Comparison of ENCODE assay signal across 8 cellular contexts in the genomic region with DNA sequence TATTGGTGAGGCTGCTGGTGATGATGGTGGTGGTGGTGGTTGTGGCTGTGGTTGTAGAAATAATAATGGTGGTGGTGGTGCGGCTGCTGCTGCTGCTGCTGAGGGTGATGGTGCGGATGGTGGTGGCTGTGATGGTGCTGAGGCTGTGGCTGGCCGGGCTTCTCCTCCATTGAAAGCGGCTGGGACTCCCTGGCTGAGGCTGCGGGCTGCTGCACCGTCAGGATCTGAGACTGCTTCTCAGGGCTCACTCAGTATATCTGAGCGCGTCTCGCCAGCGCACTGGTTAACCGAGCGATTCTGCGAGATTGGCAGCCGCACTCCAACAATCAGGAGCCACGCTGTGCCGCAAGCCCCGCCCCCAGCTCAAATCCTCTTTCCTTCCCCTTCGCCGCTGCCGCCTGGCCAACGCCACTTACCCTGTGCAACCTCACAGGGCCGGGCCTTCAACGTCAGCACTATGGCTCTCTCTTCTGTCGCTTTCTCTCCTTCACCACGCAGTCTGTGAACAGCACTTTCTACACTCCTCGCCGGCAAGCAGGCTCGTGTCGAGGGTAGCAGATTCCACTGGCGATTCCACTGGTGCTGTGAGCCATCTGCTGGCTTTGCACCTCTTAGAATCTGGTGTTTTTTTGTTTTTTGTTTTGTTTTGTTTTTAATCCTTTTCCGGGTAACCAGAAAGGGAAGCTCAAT. TPM values are rescaled to one million over a fixed set of nuclear protein-coding genes. Genes with fewer than 3 reads are reported as not detected.
DNase-seq lines count a peak whose midpoint lies in the region; ATAC-seq and TF ChIP-seq lines count a peak whose summit lies in the region.

A gene with protein sequence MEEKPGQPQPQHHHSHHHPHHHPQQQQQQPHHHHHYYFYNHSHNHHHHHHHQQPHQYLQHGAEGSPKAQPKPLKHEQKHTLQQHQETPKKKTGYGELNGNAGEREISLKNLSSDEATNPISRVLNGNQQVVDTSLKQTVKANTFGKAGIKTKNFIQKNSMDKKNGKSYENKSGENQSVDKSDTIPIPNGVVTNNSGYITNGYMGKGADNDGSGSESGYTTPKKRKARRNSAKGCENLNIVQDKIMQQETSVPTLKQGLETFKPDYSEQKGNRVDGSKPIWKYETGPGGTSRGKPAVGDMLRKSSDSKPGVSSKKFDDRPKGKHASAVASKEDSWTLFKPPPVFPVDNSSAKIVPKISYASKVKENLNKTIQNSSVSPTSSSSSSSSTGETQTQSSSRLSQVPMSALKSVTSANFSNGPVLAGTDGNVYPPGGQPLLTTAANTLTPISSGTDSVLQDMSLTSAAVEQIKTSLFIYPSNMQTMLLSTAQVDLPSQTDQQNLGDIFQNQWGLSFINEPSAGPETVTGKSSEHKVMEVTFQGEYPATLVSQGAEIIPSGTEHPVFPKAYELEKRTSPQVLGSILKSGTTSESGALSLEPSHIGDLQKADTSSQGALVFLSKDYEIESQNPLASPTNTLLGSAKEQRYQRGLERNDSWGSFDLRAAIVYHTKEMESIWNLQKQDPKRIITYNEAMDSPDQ (minus strand): TSS at position 259 of the 690 bp plus-strand sequence. CDS start 89 bp downstream, at position 170.

- no peak for TF ChIP-seq CTCF in WERI-Rb-1 (IDR thresholded peaks at IDR 0.05; ENCODE audit: low read depth, low read length)
- TF ChIP-seq CTCF in mammary epithelial cell (conservative IDR thresholded peaks at IDR 0.05 in 1 of 2, IDR thresholded peaks at IDR 0.05 in 1 of 2; ENCODE audit: extremely low read depth in 1 of 2, insufficient read depth in 1 of 2, low read depth in 1 of 2, low read length in 2 of 2) = no peak

- H3K9ac ChIP-seq in mammary epithelial cell (ENCODE audit: insufficient read depth, low read length) (peak within 1 kb of the TSS; percentile 87), skeletal muscle tissue (ENCODE audit: low read depth in 1 of 3, low read length in 3 of 3) (peak within 1 kb of the TSS; percentile 96 to 100 (median 97))

- in situ Hi-C loops in ACHN (cut with HindIII; ENCODE audit: low pct_ligation_motif_present, low pct_unique_long_range_greater_than_20kb, low sequenced_read_pairs) (no loop called here), mammary epithelial cell (cut with MboI; ENCODE audit: low sequenced_read_pairs in 2 of 2) (no loop called here)

- peaks cover 36% of the 10 kb centered on the region for H3K36me3 ChIP-seq in WERI-Rb-1
- no peaks in the 10 kb centered on the region for H3K36me3 ChIP-seq in mammary epithelial cell (ENCODE audit: insufficient read depth, low read length)
- H3K36me3 ChIP-seq in skeletal muscle tissue (ENCODE audit: control insufficient read depth in 3 of 3, insufficient read depth in 3 of 3, low read length in 3 of 3) = peaks cover 0 to 3% (median 0%) of the 10 kb centered on the region in 3 donors

- peak within 1 kb of the TSS; percentile 88 for H3K4me3 ChIP-seq in WERI-Rb-1 (ENCODE audit: low read depth, low read length)
- peak within 1 kb of the TSS; percentile 82 to 95 (median 93) for H3K4me3 ChIP-seq in mammary epithelial cell (replicated peaks in 1 of 3; ENCODE audit: insufficient read depth in 1 of 3, low read depth in 2 of 3, low read length in 3 of 3)
- H3K4me3 ChIP-seq in iPS-18c (ENCODE audit: insufficient read depth, low read depth, low read length) = peak within 1 kb of the TSS; percentile 96
- H3K4me3 ChIP-seq in skeletal muscle tissue (ENCODE audit: low read length in 3 of 3) = peak within 1 kb of the TSS; percentile 93 to 99 (median 97)

- H3K27me3 ChIP-seq in WERI-Rb-1 (ENCODE audit: insufficient read depth, low read depth, severe bottlenecking) (no peaks in the 10 kb centered on the region), mammary epithelial cell (ENCODE audit: insufficient read depth, low read length) (no peaks in the 10 kb centered on the region), skeletal muscle tissue (ENCODE audit: control insufficient read depth in 3 of 3, insufficient read depth in 3 of 3, low read length in 3 of 3) (no peaks in the 10 kb centered on the region)

- peaks cover 10% of the 10 kb centered on the region for H4K20me1 ChIP-seq in mammary epithelial cell (ENCODE audit: insufficient read depth, low read length)

- intact Hi-C loops in mammary epithelial cell (cut with micrococcal nuclease) = loop anchor here (5.0 kb wide), 1 partner anchor 52 kb away; no protein-coding TSS in a partner anchor

- H3K9me3 ChIP-seq in WERI-Rb-1 (ENCODE audit: severe bottlenecking) = no peaks in the 10 kb centered on the region
- H3K9me3 ChIP-seq in mammary epithelial cell (replicated peaks; ENCODE audit: insufficient read depth, low read length) = no peaks in the 10 kb centered on the region
- no peaks in the 10 kb centered on the region for H3K9me3 ChIP-seq in iPS-18c (ENCODE audit: control insufficient read depth, insufficient read depth, low read length)
- H3K9me3 ChIP-seq in skeletal muscle tissue (ENCODE audit: control insufficient read depth in 3 of 3, low read length in 3 of 3) = no peaks in the 10 kb centered on the region

- H3K4me2 ChIP-seq in mammary epithelial cell (ENCODE audit: insufficient read depth, low read depth, low read length) = peak within 1 kb of the TSS; percentile 86

- peak within 1 kb of the TSS; percentile 94 for H3K27ac ChIP-seq in WERI-Rb-1
- H3K27ac ChIP-seq in mammary epithelial cell (ENCODE audit: insufficient read depth, low read depth, low read length) = peak within 1 kb of the TSS; percentile 79
- H3K27ac ChIP-seq in skeletal muscle tissue (ENCODE audit: low read depth, low read length) = peak within 1 kb of the TSS; percentile 88

- BruUV-seq in mammary epithelial cell (replicated peaks; lab: Mats Ljungman, UMichigan) = no TSS peak

- DNase-seq in ACHN (peak; percentile 99), NCI-H2227 (lab: John Stamatoyannopoulos, UW; ENCODE audit: unreplicated experiment) (peak; percentile 97), WERI-Rb-1 (peak; percentile 99), mammary epithelial cell (peak; percentile 98)

- peak within 1 kb of the TSS; percentile 90 for H2AFZ ChIP-seq in mammary epithelial cell (ENCODE audit: low read depth, low read length)

- H3K79me2 ChIP-seq in mammary epithelial cell (ENCODE audit: insufficient read depth, low read length) = peaks cover 48% of the 10 kb centered on the region

- ATAC-seq in GM18873 (IDR thresholded peaks at IDR 0.05; ENCODE audit: low FRiP score, unreplicated experiment) = peak; percentile 87
- ATAC-seq in HG03139 (IDR thresholded peaks at IDR 0.05; ENCODE audit: unreplicated experiment) = peak; percentile 82

- dilution Hi-C loops in mammary epithelial cell (cut with HindIII; ENCODE audit: low sequenced_read_pairs) = no loop called here

- H3K4me1 ChIP-seq in mammary epithelial cell (ENCODE audit: insufficient read depth, low read length) (peaks cover 9% of the 10 kb centered on the region), skeletal muscle tissue (ENCODE audit: control insufficient read depth in 3 of 3, insufficient read depth in 3 of 3, low read length in 3 of 3) (peaks cover 13 to 25% (median 16%) of the 10 kb centered on the region in 3 donors)

- CTCF ChIA-PET in mammary epithelial cell (lab: Charles Lee; ENCODE audit: low non-redundant PET) = interaction anchor here (0.5 to 0.7 kb wide), 4 partner anchors 15 to 177 kb away, joined by 3 read pairs; no protein-coding TSS in a partner anchor

- 0% methylated on average over 16 of the region's 31 CpGs for WGBS in mammary epithelial cell (ENCODE audit: low coverage, missing lambda C conversion rate)

RNA-seq across cellular contexts. Expression of the gene that starts here (rescaled TPM):
- total RNA-seq in mammary epithelial cell (10 to 100 TPM; 57.2 to 72.3 TPM), skeletal muscle tissue (30.3 TPM)
- polyA plus RNA-seq in mammary epithelial cell = 25.4 TPM
- 29.4 TPM for polyA minus RNA-seq in mammary epithelial cell

Comparison
In these comparisons a context has a peak if more than half of its experiments do, and no peak if none do; other contexts are left out.
1. Peak in every context shown above with its lines: DNase-seq, ATAC-seq, H3K4me3 ChIP-seq and H3K27ac ChIP-seq.